Comparison of ENCODE assay signal across 17 cellular contexts in genomic region chr14:100580316-100581227, GRCh38. TPM values are rescaled to one million over a fixed set of nuclear protein-coding genes. Genes with fewer than 3 reads are reported as not detected.
DNase-seq lines count a peak whose midpoint lies in the region; ATAC-seq and TF ChIP-seq lines count a peak whose summit lies in the region.
"Had no signal": no experiment of that assay in that cellular context is flagged by ENCODE, and none has a peak within 500 bp of the region (broad histone marks: within the 10 kb centered on the region; RNA-seq: fewer than 3 reads in every experiment).

No MANE protein-coding gene starts in this region.

- no peak for TF ChIP-seq CTCF in HEK293 (tag by site-specific recombination; IDR thresholded peaks at IDR 0.05)

- CTCF ChIA-PET in HEK293 (lab: Yijun Ruan, JAX), result no interaction called here

- peak; percentile 47 for DNase-seq in activated effector memory CD4-positive, alpha-beta T cell treated with anti-CD3 and anti-CD28 coated beads, Interleukin-2, amount 50 U/mL, for 16 hours
- DNase-seq in activated effector memory CD4-positive, alpha-beta T cell treated with Interleukin-2 at 50 U/mL for 16 hours, result no peak
- DNase-seq in right cardiac atrium (peak in 2 of 3 donors; percentile 6 to 7), sciatic nerve (ENCODE audit: low spot score) (peak; percentile 33), MV-4-11 (lab: John Stamatoyannopoulos, UW) (no peak)
- DNase-seq: DMS53, NCI-H1436, NCI-H2029 treated with DMSO at 0.1 percent for 48 hours, NCI-H510A, NCI-H82 had no signal

- POLR2A ChIA-PET in HEK293 (lab: Yijun Ruan, JAX), result no interaction called here

- ATAC-seq in right cardiac atrium (no peak), sciatic nerve (no peak), GM21447 (IDR thresholded peaks at IDR 0.05; ENCODE audit: unreplicated experiment) (no peak)
- ATAC-seq: A549, GM12878 had no signal

- H3K27me3 ChIP-seq in right cardiac atrium (ENCODE audit: control insufficient read depth, insufficient read depth), result no peaks in the 10 kb centered on the region

- H3K4me3 ChIP-seq in HEK293 (ENCODE audit: low read depth, low read length) (no peak overlapping the region), right cardiac atrium (ENCODE audit: low read length) (no peak overlapping the region)
- H3K4me3 ChIP-seq: A549, GM12878, HAP-1 had no signal

- 93% methylated on average over 14 of the region's 14 CpGs for WGBS in right cardiac atrium

- intact Hi-C loops in right cardiac atrium (cut with DNase I) (no loop called here), sciatic nerve (cut with DNase I) (no loop called here)

- H3K27ac ChIP-seq in HEK293 (ENCODE audit: extremely low read depth, low read depth, low read length) (no peak overlapping the region), right cardiac atrium (ENCODE audit: low read length) (no peak overlapping the region)
- H3K27ac ChIP-seq: A549 had no signal

- H3K9me3 ChIP-seq in HEK293 (ENCODE audit: control insufficient read depth, insufficient read depth, low read depth, low read length) (no peaks in the 10 kb centered on the region), right cardiac atrium (ENCODE audit: control insufficient read depth, low read length) (no peaks in the 10 kb centered on the region)
- H3K9me3 ChIP-seq: A549, Caco-2, HAP-1 had no signal

- H3K4me1 ChIP-seq in HEK293 (ENCODE audit: control insufficient read depth, insufficient read depth, low read length) (no peaks in the 10 kb centered on the region), right cardiac atrium (ENCODE audit: control insufficient read depth, insufficient read depth, low read length) (no peaks in the 10 kb centered on the region)
- H3K4me1 ChIP-seq: A549, Caco-2, HAP-1 had no signal

- H3K36me3 ChIP-seq in HEK293 (ENCODE audit: control insufficient read depth in 2 of 2, insufficient read depth in 1 of 2, low read length in 2 of 2), result no peaks in the 10 kb centered on the region
- H3K36me3 ChIP-seq: HAP-1 had no signal

TF ChIP-seq in HEK293, 187 proteins besides CTCF, POLR2A, EP300 and RAD21:
- peak; percentile 95 for TF ChIP-seq ZNF623 (tag by site-specific recombination; IDR thresholded peaks at IDR 0.05)
- TF ChIP-seq ZNF776 (tag by site-specific recombination; IDR thresholded peaks at IDR 0.05; ENCODE audit: borderline replicate concordance), result no peak
- TF ChIP-seq, protein P1, sequence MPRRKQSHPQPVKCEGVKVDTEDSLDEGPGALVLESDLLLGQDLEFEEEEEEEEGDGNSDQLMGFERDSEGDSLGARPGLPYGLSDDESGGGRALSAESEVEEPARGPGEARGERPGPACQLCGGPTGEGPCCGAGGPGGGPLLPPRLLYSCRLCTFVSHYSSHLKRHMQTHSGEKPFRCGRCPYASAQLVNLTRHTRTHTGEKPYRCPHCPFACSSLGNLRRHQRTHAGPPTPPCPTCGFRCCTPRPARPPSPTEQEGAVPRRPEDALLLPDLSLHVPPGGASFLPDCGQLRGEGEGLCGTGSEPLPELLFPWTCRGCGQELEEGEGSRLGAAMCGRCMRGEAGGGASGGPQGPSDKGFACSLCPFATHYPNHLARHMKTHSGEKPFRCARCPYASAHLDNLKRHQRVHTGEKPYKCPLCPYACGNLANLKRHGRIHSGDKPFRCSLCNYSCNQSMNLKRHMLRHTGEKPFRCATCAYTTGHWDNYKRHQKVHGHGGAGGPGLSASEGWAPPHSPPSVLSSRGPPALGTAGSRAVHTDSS (tag by site-specific recombination; IDR thresholded peaks at IDR 0.05), result no peak
- peak; percentile 76 for TF ChIP-seq ZNF664 (tag by site-specific recombination; IDR thresholded peaks at IDR 0.05)

RNA-seq across cellular contexts. Expression of gene BEGAIN, which starts 6.6 kb away (rescaled TPM):
- total RNA-seq in right cardiac atrium, result 1 to 10 TPM; 1.4 to 2.7 (median 2.0) TPM
- 1.4 TPM for polyA plus RNA-seq in right cardiac atrium
- total RNA-seq in sciatic nerve, result 12.3 TPM
- total RNA-seq: LHCN-M2 had no signal

Comparison
In these comparisons a context has a peak if more than half of its experiments do, and no peak if none do; other contexts are left out.
1. DNase-seq: peak in activated effector memory CD4-positive, alpha-beta T cell treated with anti-CD3 and anti-CD28 coated beads, Interleukin-2, amount 50 U/mL, for 16 hours (single experiment), right cardiac atrium (2 of 3) and sciatic nerve (single experiment); none in activated effector memory CD4-positive, alpha-beta T cell treated with Interleukin-2 at 50 U/mL for 16 hours (single experiment) and MV-4-11 (single experiment).